8 cellular contexts compared by ENCODE assay signal in the genomic region with DNA sequence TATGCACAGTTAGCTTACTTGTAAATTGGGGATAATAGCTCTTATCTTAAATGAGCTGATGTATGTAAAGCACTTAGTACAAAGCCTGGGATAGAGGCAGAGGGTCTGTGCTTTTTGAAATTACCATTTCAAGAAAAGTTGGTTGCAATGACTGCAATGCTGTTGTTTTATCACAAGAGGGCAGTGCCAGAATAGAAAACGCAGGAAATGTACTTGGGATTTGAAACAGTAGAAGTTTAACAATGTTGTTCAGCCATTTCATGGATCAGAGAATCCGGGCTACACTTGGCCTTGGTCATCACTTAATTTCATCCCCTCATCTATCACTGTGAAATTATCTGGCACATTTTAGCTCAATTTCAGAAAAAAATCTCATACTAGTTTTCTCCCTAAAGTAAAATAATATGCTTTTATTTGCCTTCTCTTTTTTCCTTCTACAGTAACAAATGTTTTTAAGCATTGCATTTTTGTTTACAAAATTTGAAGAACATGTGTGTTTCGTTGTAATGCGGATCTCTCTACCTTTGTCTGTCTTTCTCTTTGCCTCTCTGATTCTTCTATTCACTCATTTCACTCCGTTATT.
A peak's percentile ranks its signal among the peaks of the same experiment; 100 is the strongest.
DNase-seq lines count a peak whose midpoint lies in the region; ATAC-seq, FAIRE-seq and TF ChIP-seq lines count a peak whose summit lies in the region.

No MANE protein-coding gene starts in this region.

- intact Hi-C loops in ovary (cut with DNase I): loop anchor here in 2 of 4 donors (2.0 to 5.0 kb wide), 2 partner anchors 126 to 128 kb away; no protein-coding TSS in a partner anchor

- H3K36me3 ChIP-seq in ovary: no peaks in the 10 kb centered on the region

- WGBS in ovary, 3 donors: 11 to 15% (median 13%) methylated on average over 5 of the region's 5 CpGs

- H3K4me1 ChIP-seq in ovary (ENCODE audit: insufficient read depth): no peaks in the 10 kb centered on the region

- DNase-seq in NB4 (ENCODE audit: low read depth) (peak; percentile 68), fibroblast of pulmonary artery (ENCODE audit: low read depth) (peak; percentile 76), ovary (no peak)

- H3K27ac ChIP-seq in ovary: no peak overlapping the region

- H3K4me3 ChIP-seq in NB4 (ENCODE audit: low read depth, low read length) (no peak overlapping the region), fibroblast of pulmonary artery (replicated peaks; ENCODE audit: low read depth, low read length) (no peak overlapping the region), ovary (no peak overlapping the region)

- ATAC-seq in SK-N-SH treated with all-trans-retinoic acid at 6 μM for 48 hours (peak; percentile 88), HG03196 (IDR thresholded peaks at IDR 0.05; ENCODE audit: unreplicated experiment) (no peak), HG03520 (IDR thresholded peaks at IDR 0.05; ENCODE audit: unreplicated experiment) (no peak), GM18861 (IDR thresholded peaks at IDR 0.05; ENCODE audit: unreplicated experiment) (no peak)

- TF ChIP-seq CTCF in NB4 (IDR thresholded peaks at IDR 0.05; ENCODE audit: low read depth, low read length) (peak; percentile 89), fibroblast of pulmonary artery (IDR thresholded peaks at IDR 0.05; ENCODE audit: low read length, missing control alignments) (peak; percentile 94), ovary (IDR thresholded peaks at IDR 0.05) (peak; percentile 61 to 74 (median 68))

- no peaks in the 10 kb centered on the region for H3K27me3 ChIP-seq in ovary

- H3K9me3 ChIP-seq in ovary: no peaks in the 10 kb centered on the region

- FAIRE-seq in G401.6 (lab: Jason Lieb, UNC): peak; percentile 50

- no peak for TF ChIP-seq POLR2A in NB4 (IDR thresholded peaks at IDR 0.05; ENCODE audit: extremely low read depth, insufficient read length)
- TF ChIP-seq POLR2A in ovary (IDR thresholded peaks at IDR 0.05): no peak

- TF ChIP-seq EP300 in ovary (IDR thresholded peaks at IDR 0.05): no peak

TF ChIP-seq in SK-N-SH treated with all-trans-retinoic acid at 6 μM for 48 hours, 23 proteins besides CTCF, POLR2A, EP300 and RAD21:
- no peak for TF ChIP-seq ZFP30 (CRISPR knock-in tag; IDR thresholded peaks at IDR 0.05)
- TF ChIP-seq CREB5 (CRISPR knock-in tag; IDR thresholded peaks at IDR 0.05; ENCODE audit: low read depth): no peak

Comparison
In these comparisons a context has a peak if more than half of its experiments do, and no peak if none do; other contexts are left out.
1. DNase-seq: peak in NB4 (single experiment) and fibroblast of pulmonary artery (single experiment); none in ovary (0 of 5).
2. Peak in every context shown above with its lines, with median percentiles within 50 percentile points of each other: CTCF ChIP-seq.